ENCODE assay signal across 27 cellular contexts in the genomic region with DNA sequence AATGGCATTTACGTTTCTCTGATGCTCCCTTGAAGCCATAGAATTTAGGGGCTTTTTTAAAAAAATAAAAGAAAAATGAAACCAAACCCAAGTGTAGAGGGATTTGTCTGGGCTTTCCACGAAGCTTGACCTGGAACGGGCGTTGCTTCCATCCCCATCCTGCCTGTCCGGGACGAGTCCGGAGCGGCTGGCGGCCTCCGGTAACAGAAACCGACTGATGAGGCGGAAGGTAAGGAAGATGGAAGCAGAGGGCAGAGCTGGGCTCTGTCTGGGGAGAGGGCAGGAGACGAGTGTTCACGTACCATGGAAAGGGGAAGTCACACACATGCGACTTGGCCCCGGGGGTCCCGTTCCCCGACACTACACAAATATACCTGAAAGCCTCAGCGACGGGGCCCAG. TPM values are rescaled to one million over a fixed set of nuclear protein-coding genes. Genes with fewer than 3 reads are reported as not detected.
DNase-seq lines count a peak whose midpoint lies in the region; ATAC-seq, FAIRE-seq and TF ChIP-seq lines count a peak whose summit lies in the region.
"Had no signal": no experiment of that assay in that cellular context is flagged by ENCODE, and none has a peak within 500 bp of the region (broad histone marks: within the 10 kb centered on the region; RNA-seq: fewer than 3 reads in every experiment).

No MANE protein-coding gene starts in this region.

- no peak for ATAC-seq in natural killer cell treated with Interleukin-12 subunit alpha and Interleukin-12 subunit beta and Interleukin-15 and Interleukin-18, amount 100 ng/mL, for 72 hours
- ATAC-seq in natural killer cell, result no peak
- no peak for ATAC-seq in HG03039 (IDR thresholded peaks at IDR 0.05; ENCODE audit: unreplicated experiment)
- ATAC-seq: A549; CD8-positive, alpha-beta T cell had no signal

- H3K27ac Mint-ChIP-seq in natural killer cell treated with Interleukin-12 subunit alpha and Interleukin-12 subunit beta and Interleukin-15 and Interleukin-18, amount 100 ng/mL, for 72 hours, result no peak overlapping the region
- no peak overlapping the region for H3K27ac Mint-ChIP-seq in natural killer cell
- H3K27ac Mint-ChIP-seq in nephron progenitor cell, result peak overlapping the region; percentile 97
- H3K27ac Mint-ChIP-seq: CD8-positive, alpha-beta T cell had no signal

- in situ Hi-C loops in ACHN (cut with HindIII; ENCODE audit: low pct_ligation_motif_present, low pct_unique_long_range_greater_than_20kb, low sequenced_read_pairs), result no loop called here

- H3K9me3 Mint-ChIP-seq in natural killer cell treated with Interleukin-12 subunit alpha and Interleukin-12 subunit beta and Interleukin-15 and Interleukin-18, amount 100 ng/mL, for 72 hours, result no peaks in the 10 kb centered on the region
- H3K9me3 Mint-ChIP-seq in natural killer cell, result no peaks in the 10 kb centered on the region
- no peaks in the 10 kb centered on the region for H3K9me3 Mint-ChIP-seq in nephron progenitor cell
- H3K9me3 Mint-ChIP-seq: CD8-positive, alpha-beta T cell had no signal

- peak; percentile 55 for DNase-seq in natural killer cell treated with Interleukin-12 subunit alpha and Interleukin-12 subunit beta and Interleukin-15 and Interleukin-18, amount 100 ng/mL, for 72 hours (ENCODE audit: low spot score)
- DNase-seq in natural killer cell (no peak), RWPE1 (ENCODE audit: low spot score) (no peak), nephron progenitor cell (no peak), ACHN (no peak), UCSD-AML1 (lab: John Stamatoyannopoulos, UW; ENCODE audit: unreplicated experiment) (no peak), RCC 7860 (ENCODE audit: low spot score) (no peak)
- DNase-seq: Caco-2, DMS 273 treated with DMSO at 0.1 percent for 48 hours, DMS79 treated with DMSO at 0.1 percent for 48 hours, GF-D8, Kasumi-1, NCI-H1092 treated with DMSO at 0.1 percent for 48 hours, NCI-H1436 treated with DMSO at 0.1 percent for 48 hours, NCI-H1930, NCI-H2107, NCI-H524 treated with DMSO at 0.1 percent for 48 hours, NCI-H774, PC-9, RPMI8226, SHP77 treated with DMSO at 0.1 percent for 48 hours had no signal

- FAIRE-seq in RCC 7860 (lab: Jason Lieb, UNC), result no peak
- FAIRE-seq: A549, GM12892, GM19239 had no signal

- intact Hi-C loops in natural killer cell (cut with micrococcal nuclease), result no loop called here

- POLR2A ChIA-PET in RWPE1 (lab: Yijun Ruan, JAX; ENCODE audit: low non-redundant PET), result no interaction called here

- peaks cover 0 to 3% of the 10 kb centered on the region in 2 donors for H3K4me1 Mint-ChIP-seq in natural killer cell treated with Interleukin-12 subunit alpha and Interleukin-12 subunit beta and Interleukin-15 and Interleukin-18, amount 100 ng/mL, for 72 hours (ENCODE audit: low read depth in 2 of 2)
- H3K4me1 Mint-ChIP-seq in natural killer cell (no peaks in the 10 kb centered on the region), nephron progenitor cell (no peaks in the 10 kb centered on the region)

- no peak overlapping the region for H3K4me3 Mint-ChIP-seq in natural killer cell treated with Interleukin-12 subunit alpha and Interleukin-12 subunit beta and Interleukin-15 and Interleukin-18, amount 100 ng/mL, for 72 hours
- H3K4me3 Mint-ChIP-seq in natural killer cell, result no peak overlapping the region
- H3K4me3 Mint-ChIP-seq in nephron progenitor cell, result no peak overlapping the region
- H3K4me3 Mint-ChIP-seq: CD8-positive, alpha-beta T cell had no signal

- CTCF ChIA-PET in RWPE1 (lab: Yijun Ruan, JAX), result interaction anchor here (0.6 kb wide), 1 partner anchor 124 kb away, joined by 3 read pairs; no protein-coding TSS in a partner anchor

- TF ChIP-seq CTCF in natural killer cell (IDR thresholded peaks at IDR 0.05), result no peak
- TF ChIP-seq CTCF in RWPE1 (conservative IDR thresholded peaks at IDR 0.05; ENCODE audit: low read depth), result no peak
- no peak for TF ChIP-seq CTCF in nephron progenitor cell (IDR thresholded peaks at IDR 0.05)

- H3K27me3 Mint-ChIP-seq in natural killer cell treated with Interleukin-12 subunit alpha and Interleukin-12 subunit beta and Interleukin-15 and Interleukin-18, amount 100 ng/mL, for 72 hours, result no peaks in the 10 kb centered on the region
- no peaks in the 10 kb centered on the region for H3K27me3 Mint-ChIP-seq in natural killer cell (ENCODE audit: low read depth in 2 of 2)
- H3K27me3 Mint-ChIP-seq in nephron progenitor cell (ENCODE audit: low read depth, poor library complexity), result no peaks in the 10 kb centered on the region

- H3K36me3 Mint-ChIP-seq in natural killer cell treated with Interleukin-12 subunit alpha and Interleukin-12 subunit beta and Interleukin-15 and Interleukin-18, amount 100 ng/mL, for 72 hours, result no peaks in the 10 kb centered on the region
- no peaks in the 10 kb centered on the region for H3K36me3 Mint-ChIP-seq in natural killer cell
- H3K36me3 Mint-ChIP-seq in nephron progenitor cell (ENCODE audit: low read depth), result peaks cover 35% of the 10 kb centered on the region

- peak overlapping the region; percentile 34 for H3K27ac ChIP-seq in RWPE1
- H3K27ac ChIP-seq: A549, C4-2B, PC-9 had no signal

RNA-seq across cellular contexts. Expression of gene BTBD2, which starts 34.3 kb away (rescaled TPM):
- total RNA-seq in natural killer cell treated with Interleukin-12 subunit alpha and Interleukin-12 subunit beta and Interleukin-15 and Interleukin-18, amount 100 ng/mL, for 72 hours, result 10 to 100 TPM; 19.9 to 23.0 TPM
- total RNA-seq in natural killer cell, result 10 to 100 TPM; 47.6 to 57.0 (median 53.4) TPM

RNA-seq across cellular contexts. Expression of gene CSNK1G2, which starts 40.3 kb away (rescaled TPM):
- total RNA-seq in natural killer cell treated with Interleukin-12 subunit alpha and Interleukin-12 subunit beta and Interleukin-15 and Interleukin-18, amount 100 ng/mL, for 72 hours, result 100 to 1,000 TPM in 1 of 2 donors, 10 to 100 TPM in 1; 57.5 to 103 TPM
- 100 to 1,000 TPM; 138 to 143 (median 139) TPM for total RNA-seq in natural killer cell
